Comparison of ENCODE assay signal across 17 cellular contexts in the genomic region with DNA sequence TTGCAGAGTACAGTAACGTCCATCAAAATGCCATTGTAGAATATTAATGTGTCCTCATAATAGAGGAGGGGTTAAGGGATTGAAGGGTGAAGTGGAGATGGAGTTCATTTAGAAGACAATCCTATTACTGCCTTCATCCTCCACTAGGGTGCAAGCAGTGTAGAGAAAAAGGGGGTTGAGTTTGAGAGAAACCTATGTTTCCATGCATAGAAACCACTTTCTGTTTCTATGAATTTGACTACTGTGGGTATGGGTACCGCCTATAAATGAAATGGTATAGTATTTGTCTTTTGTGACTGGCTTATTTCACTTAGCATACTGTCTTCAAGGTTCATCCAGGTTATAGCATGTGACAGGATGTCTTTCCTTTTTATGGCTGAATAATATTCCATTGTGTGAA.
A peak's percentile ranks its signal among the peaks of the same experiment; 100 is the strongest.
DNase-seq lines count a peak whose midpoint lies in the region; ATAC-seq and TF ChIP-seq lines count a peak whose summit lies in the region.
"Had no signal": no experiment of that assay in that cellular context is flagged by ENCODE, and none has a peak within 500 bp of the region (broad histone marks: within the 10 kb centered on the region; RNA-seq: fewer than 3 reads in every experiment).

No MANE protein-coding gene starts in this region.

- no peaks in the 10 kb centered on the region for H3K36me3 ChIP-seq in colonic mucosa
- H3K36me3 ChIP-seq: BLaER1, HAP-1 had no signal

- intact Hi-C loops in activated CD4-positive, alpha-beta T cell treated with anti-CD3 and anti-CD28 coated beads, Interleukin-2, amount 10 ng/mL, durations not matched to agents 24 days and 14 days (cut with micrococcal nuclease): no loop called here
- intact Hi-C loops in colonic mucosa (cut with DNase I): no loop called here

- DNase-seq in activated CD4-positive, alpha-beta T cell treated with anti-CD3 and anti-CD28 coated beads, Interleukin-2, amount 10 ng/mL, durations not matched to agents 24 days and 14 days: peak; percentile 41
- DNase-seq in activated CD4-positive, alpha-beta T cell treated with anti-CD3 and anti-CD28 coated beads, Interleukin-2, amount 50 U/mL, for 4 hours: no peak
- DNase-seq in GM12865 (ENCODE audit: low read depth) (peak; percentile 9), colonic mucosa (no peak), NCI-H2029 (lab: John Stamatoyannopoulos, UW) (no peak), activated gamma-delta T cell (lab: John Stamatoyannopoulos, UW) (no peak), NCI-H524 treated with DMSO at 0.1 percent for 48 hours (lab: John Stamatoyannopoulos, UW) (no peak)
- DNase-seq: 8988T; AML-193; Caco-2; CD8-positive, alpha-beta memory T cell; GF-D8; GOT3; IMR-90 had no signal

- no peaks in the 10 kb centered on the region for H3K4me1 ChIP-seq in colonic mucosa
- H3K4me1 ChIP-seq: BLaER1 had no signal

- no peak overlapping the region for H3K9ac ChIP-seq in colonic mucosa (ENCODE audit: low read depth in 2 of 2, low read length in 2 of 2)
- H3K9ac ChIP-seq: BLaER1 had no signal

- H3K4me3 ChIP-seq in GM12865 (ENCODE audit: low read depth, low read length): no peak overlapping the region
- H3K4me3 ChIP-seq in colonic mucosa: no peak overlapping the region
- H3K4me3 ChIP-seq: BLaER1, HAP-1 had no signal

- H3K27me3 ChIP-seq in colonic mucosa: no peaks in the 10 kb centered on the region
- H3K27me3 ChIP-seq: BLaER1 had no signal

- no peaks in the 10 kb centered on the region for H3K9me3 ChIP-seq in colonic mucosa
- H3K9me3 ChIP-seq: BLaER1, Caco-2, HAP-1 had no signal

- H3K27ac ChIP-seq in colonic mucosa: peak overlapping the region; percentile 69
- H3K27ac ChIP-seq: BLaER1 had no signal

- peaks cover 20% of the 10 kb centered on the region for H3K36me3 Mint-ChIP-seq in activated CD4-positive, alpha-beta T cell treated with anti-CD3 and anti-CD28 coated beads, Interleukin-2, amount 10 ng/mL, durations not matched to agents 24 days and 14 days (ENCODE audit: low read depth)

- peaks cover 31% of the 10 kb centered on the region for H3K4me1 Mint-ChIP-seq in activated CD4-positive, alpha-beta T cell treated with anti-CD3 and anti-CD28 coated beads, Interleukin-2, amount 10 ng/mL, durations not matched to agents 24 days and 14 days

- H3K9me3 Mint-ChIP-seq in activated CD4-positive, alpha-beta T cell treated with anti-CD3 and anti-CD28 coated beads, Interleukin-2, amount 10 ng/mL, durations not matched to agents 24 days and 14 days: peaks cover 11% of the 10 kb centered on the region

- TF ChIP-seq CTCF in GM12865 (IDR thresholded peaks at IDR 0.05; ENCODE audit: insufficient read depth, low read depth, low read length, missing control alignments) (no peak), colonic mucosa (IDR thresholded peaks at IDR 0.05) (no peak)

- no peaks in the 10 kb centered on the region for H3K27me3 Mint-ChIP-seq in activated CD4-positive, alpha-beta T cell treated with anti-CD3 and anti-CD28 coated beads, Interleukin-2, amount 10 ng/mL, durations not matched to agents 24 days and 14 days
- H3K27me3 Mint-ChIP-seq: CD8-positive, alpha-beta memory T cell had no signal

- ATAC-seq in HG02981 (IDR thresholded peaks at IDR 0.05; ENCODE audit: unreplicated experiment): peak; percentile 41

- no peak overlapping the region for H3K4me3 Mint-ChIP-seq in activated CD4-positive, alpha-beta T cell treated with anti-CD3 and anti-CD28 coated beads, Interleukin-2, amount 10 ng/mL, durations not matched to agents 24 days and 14 days
- H3K4me3 Mint-ChIP-seq: CD8-positive, alpha-beta memory T cell had no signal

- no peak overlapping the region for H3K27ac Mint-ChIP-seq in activated CD4-positive, alpha-beta T cell treated with anti-CD3 and anti-CD28 coated beads, Interleukin-2, amount 10 ng/mL, durations not matched to agents 24 days and 14 days
- H3K27ac Mint-ChIP-seq: CD8-positive, alpha-beta memory T cell had no signal

Comparison
In these comparisons a context has a peak if more than half of its experiments do, and no peak if none do; other contexts are left out.
1. DNase-seq: peak in activated CD4-positive, alpha-beta T cell treated with anti-CD3 and anti-CD28 coated beads, Interleukin-2, amount 10 ng/mL, durations not matched to agents 24 days and 14 days (single experiment) and GM12865 (single experiment); none in activated CD4-positive, alpha-beta T cell treated with anti-CD3 and anti-CD28 coated beads, Interleukin-2, amount 50 U/mL, for 4 hours (0 of 2), colonic mucosa (single experiment), NCI-H2029 (single experiment), activated gamma-delta T cell (single experiment) and NCI-H524 treated with DMSO at 0.1 percent for 48 hours (single experiment).